In genomic region chr1:115153966-115154557, GRCh38 we compare ENCODE assay signal across 20 cellular contexts.
"Had no signal": no experiment of that assay in that cellular context is flagged by ENCODE, and none has a peak within 500 bp of the region (broad histone marks: within the 10 kb centered on the region; RNA-seq: fewer than 3 reads in every experiment).

No MANE protein-coding gene starts in this region.

- H3K27me3 ChIP-seq: heart left ventricle, ovary, sigmoid colon, spleen, suprapubic skin, tibial nerve, uterus had no signal

- H3K27ac ChIP-seq: heart left ventricle, ovary, sigmoid colon, spleen, suprapubic skin, thoracic aorta, tibial nerve had no signal

- ATAC-seq: heart left ventricle; left ventricle myocardium superior; natural killer cell; stimulated activated effector memory CD8-positive, alpha-beta T cell treated with anti-CD3 and anti-CD28 coated beads, Interleukin-12 subunit alpha, Interleukin-12 subunit beta, amount 100 ng/mL, for 72 hours had no signal

- H3K4me3 ChIP-seq: heart left ventricle, lung, ovary, sigmoid colon, spleen, suprapubic skin, thoracic aorta, tibial nerve, uterus had no signal

- H3K9me3 ChIP-seq: heart left ventricle, ovary, sigmoid colon, spleen, suprapubic skin, thoracic aorta, tibial nerve, uterus had no signal

- H3K4me1 ChIP-seq: spleen had no signal

- H3K36me3 ChIP-seq: heart left ventricle, ovary, sigmoid colon, spleen, suprapubic skin, thoracic aorta, tibial nerve, uterus had no signal

- FAIRE-seq: small intestine had no signal

- DNase-seq: heart left ventricle; islet precursor cell; left ventricle myocardium superior; mesendoderm; naive B cell; natural killer cell; nephron progenitor cell; ovary; right cardiac atrium; sigmoid colon; small intestine; spleen; stimulated activated CD4-positive, alpha-beta T cell treated with anti-CD3 and anti-CD28 coated beads, Interleukin-4, amount 100 ng/mL, for 24 hours; stimulated activated naive CD4-positive, alpha-beta T cell; uterus had no signal
